ENCODE assay signal across 8 cellular contexts in the genomic region with DNA sequence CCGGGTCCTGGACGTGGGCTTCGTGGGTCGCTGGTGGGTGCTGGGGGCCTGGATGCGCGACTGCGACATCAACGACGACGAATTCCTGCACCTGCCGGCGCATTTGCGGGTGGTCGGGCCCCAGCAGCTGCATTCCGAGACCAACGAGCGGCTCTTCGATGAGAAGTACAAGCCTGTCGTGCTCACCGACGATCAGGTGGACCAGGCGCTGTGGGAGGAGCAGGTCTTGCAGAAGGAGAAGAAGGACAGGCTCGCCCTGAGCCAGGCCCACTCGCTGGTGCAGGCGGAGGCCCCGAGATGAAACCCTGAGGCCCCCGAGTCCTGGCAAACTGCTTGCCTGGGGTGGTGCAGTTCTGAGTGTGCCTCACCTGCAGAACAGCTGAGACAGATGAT. TPM values are rescaled to one million over a fixed set of nuclear protein-coding genes. Genes with fewer than 3 reads are reported as not detected.
DNase-seq lines count a peak whose midpoint lies in the region; ATAC-seq and TF ChIP-seq lines count a peak whose summit lies in the region.

No MANE protein-coding gene starts in this region.

- in situ Hi-C loops in GM13977 (cut with MboI; ENCODE audit: low pct_unique_long_range_greater_than_20kb, low sequenced_read_pairs, unreplicated experiment), result no loop called here

- DNase-seq in cardiac muscle cell (ENCODE audit: low read depth in 1 of 2, low spot score in 1 of 2) (no peak), Right ventricle myocardium superior (no peak), body of pancreas (no peak), memory B cell (ENCODE audit: low spot score in 2 of 2) (no peak), aorta (no peak), GM13977 (ENCODE audit: low spot score) (no peak), NCI-H446 (lab: John Stamatoyannopoulos, UW) (no peak)
- no peak for DNase-seq in activated CD4-positive, alpha-beta T cell treated with anti-CD3 and anti-CD28 coated beads for 48 hours

- no peak for TF ChIP-seq POLR2A in body of pancreas (IDR thresholded peaks at IDR 0.05)

- H3K4me3 ChIP-seq in cardiac muscle cell (peak overlapping the region; percentile 83), body of pancreas (peak overlapping the region; percentile 30 to 97), aorta (ENCODE audit: low read length in 2 of 2) (peak overlapping the region; percentile 67 to 75)

- H3K27me3 ChIP-seq in cardiac muscle cell (no peaks in the 10 kb centered on the region), body of pancreas (no peaks in the 10 kb centered on the region), aorta (ENCODE audit: control insufficient read depth in 1 of 2, insufficient read depth in 2 of 2, low read length in 1 of 2) (no peaks in the 10 kb centered on the region)

- TF ChIP-seq CTCF in cardiac muscle cell (IDR thresholded peaks at IDR 0.05; ENCODE audit: low read depth, low read length), result no peak
- TF ChIP-seq CTCF in body of pancreas (IDR thresholded peaks at IDR 0.05), result no peak
- no peak for TF ChIP-seq CTCF in GM13977 (IDR thresholded peaks at IDR 0.05; ENCODE audit: extremely low read depth, insufficient read depth, missing control alignments)

- no peak overlapping the region for H3K27ac Mint-ChIP-seq in memory B cell

- H3K9me3 ChIP-seq in cardiac muscle cell (ENCODE audit: low read depth), result no peaks in the 10 kb centered on the region
- H3K9me3 ChIP-seq in body of pancreas, result no peaks in the 10 kb centered on the region
- no peaks in the 10 kb centered on the region for H3K9me3 ChIP-seq in aorta (ENCODE audit: control insufficient read depth, low read length)

- peak overlapping the region; percentile 91 for H3K4me3 Mint-ChIP-seq in memory B cell

- H3K27ac ChIP-seq in cardiac muscle cell (peak overlapping the region; percentile 75), body of pancreas (peak overlapping the region in 3 of 4 donors; percentile 54 to 83 (median 82)), aorta (ENCODE audit: low read depth in 1 of 2, low read length in 2 of 2) (peak overlapping the region in 1 of 2 donors; percentile 19)

- WGBS in body of pancreas, 2 donors, result 0 to 4% methylated on average over 3 to 24 of the region's 27 CpGs
- WGBS in aorta, 2 donors, result 7 to 9% methylated on average over 27 of the region's 27 CpGs

- intact Hi-C loops in Right ventricle myocardium superior (cut with DNase I), result no loop called here
- intact Hi-C loops in body of pancreas (cut with DNase I), result loop anchor here (10.0 kb wide), 1 partner anchor 55 kb away; a partner anchor contains a TSS
- intact Hi-C loops in aorta (cut with DNase I), result loop anchor here (2.0 to 10.0 kb wide), 2 partner anchors 55 to 57 kb away; a partner anchor contains a TSS

- no peaks in the 10 kb centered on the region for H3K9me3 Mint-ChIP-seq in memory B cell

- H3K36me3 ChIP-seq in cardiac muscle cell (peaks cover 5% of the 10 kb centered on the region), body of pancreas (replicated peaks in 1 of 2; ENCODE audit: insufficient read depth in 1 of 2, low read depth in 2 of 2) (no peaks in the 10 kb centered on the region), aorta (ENCODE audit: control insufficient read depth in 1 of 2, insufficient read depth in 2 of 2, low read length in 1 of 2) (no peaks in the 10 kb centered on the region)

- peaks cover 16% of the 10 kb centered on the region for H3K4me1 Mint-ChIP-seq in memory B cell

- peaks cover 5% of the 10 kb centered on the region for H3K4me1 ChIP-seq in cardiac muscle cell (ENCODE audit: low read depth)
- H3K4me1 ChIP-seq in body of pancreas, result peaks cover 32% of the 10 kb centered on the region
- no peaks in the 10 kb centered on the region for H3K4me1 ChIP-seq in aorta (ENCODE audit: control insufficient read depth in 1 of 2, insufficient read depth in 2 of 2, low read length in 2 of 2)

- no peak for ATAC-seq in Right ventricle myocardium superior (ENCODE audit: poor library complexity)
- ATAC-seq in body of pancreas, result no peak
- ATAC-seq in memory B cell (ENCODE audit: low read depth), result no peak
- no peak for ATAC-seq in aorta (ENCODE audit: low FRiP score)

- no peaks in the 10 kb centered on the region for H3K27me3 Mint-ChIP-seq in memory B cell

- peaks cover 6% of the 10 kb centered on the region for H3K36me3 Mint-ChIP-seq in memory B cell

RNA-seq across cellular contexts. Expression of a gene that starts 0.8 kb away (rescaled TPM):
- total RNA-seq in cardiac muscle cell (52.2 and 54.5 TPM in 2 replicates), Right ventricle myocardium superior (11.8 TPM), body of pancreas (10 to 100 TPM; 26.5 to 34.6 TPM), aorta (10 to 100 TPM; 13.7 to 15.7 TPM)
- polyA plus RNA-seq in cardiac muscle cell (31.3 and 41.7 TPM in 2 replicates), aorta (10 to 100 TPM; 15.2 to 16.0 TPM)

RNA-seq across cellular contexts. Expression of a gene that starts 1.0 kb away (rescaled TPM):
- total RNA-seq in cardiac muscle cell, result 67.2 and 69.9 TPM in 2 replicates
- polyA plus RNA-seq in cardiac muscle cell, result 32.9 and 38.9 TPM in 2 replicates
- total RNA-seq in Right ventricle myocardium superior, result 13.7 TPM
- 10 to 100 TPM; 52.7 to 55.3 TPM for total RNA-seq in body of pancreas
- total RNA-seq in aorta, result 10 to 100 TPM; 36.5 to 41.8 TPM
- 10 to 100 TPM; 30.1 to 41.1 TPM for polyA plus RNA-seq in aorta

RNA-seq across cellular contexts. Expression of a gene that starts 31.4 kb away (rescaled TPM):
- total RNA-seq in cardiac muscle cell, result 135 and 212 TPM in 2 replicates
- 178 and 181 TPM in 2 replicates for polyA plus RNA-seq in cardiac muscle cell
- 34.7 TPM for total RNA-seq in Right ventricle myocardium superior
- total RNA-seq in body of pancreas, result 100 to 1,000 TPM in 1 of 2 donors, 10 to 100 TPM in 1; 56.3 to 120 TPM
- total RNA-seq in aorta, result 10 to 100 TPM; 65.0 to 67.4 TPM
- 10 to 100 TPM; 17.8 to 61.8 TPM for polyA plus RNA-seq in aorta

RNA-seq across cellular contexts. Expression of a gene that starts 58.0 kb away (rescaled TPM):
- total RNA-seq in cardiac muscle cell (90.7 and 92.6 TPM in 2 replicates), Right ventricle myocardium superior (29.9 TPM), body of pancreas (10 to 100 TPM in 1 of 2 donors, 1 to 10 TPM in 1; 6.3 to 11.7 TPM), aorta (10 to 100 TPM; 27.9 to 41.4 TPM)
- polyA plus RNA-seq in cardiac muscle cell (46.8 and 81.2 TPM in 2 replicates), aorta (10 to 100 TPM; 11.5 to 23.9 TPM)
